Comparison of ENCODE assay signal across 8 cellular contexts in genomic region chr2:8539743-8540551, GRCh38.
A peak's percentile ranks its signal among the peaks of the same experiment; 100 is the strongest.
DNase-seq lines count a peak whose midpoint lies in the region; ATAC-seq and TF ChIP-seq lines count a peak whose summit lies in the region.

No MANE protein-coding gene starts in this region.

- no peak overlapping the region for H3K27ac ChIP-seq in aorta (ENCODE audit: low read depth in 1 of 2, low read length in 2 of 2)
- H3K27ac ChIP-seq in sigmoid colon: peak overlapping the region in 1 of 4 donors; percentile 42

- no peak overlapping the region for H3K4me3 ChIP-seq in lower leg skin (ENCODE audit: low read depth, poor library complexity, severe bottlenecking)
- H3K4me3 ChIP-seq in aorta (ENCODE audit: low read length in 2 of 2): no peak overlapping the region
- H3K4me3 ChIP-seq in sigmoid colon: no peak overlapping the region

- intact Hi-C loops in lower leg skin (cut with DNase I; ENCODE audit: low total_unique reads) (loop anchor here (10.0 kb wide), 1 partner anchor 145 kb away; the partner anchor contains the start of gene ID2), aorta (cut with DNase I) (loop anchor here (5.0 to 10.0 kb wide), 2 partner anchors 135 to 137 kb away; no protein-coding TSS in a partner anchor), sigmoid colon (cut with DNase I) (loop anchor here (10.0 kb wide), 1 partner anchor 535 kb away; no protein-coding TSS in a partner anchor)

- H3K36me3 ChIP-seq in aorta (ENCODE audit: control insufficient read depth in 1 of 2, insufficient read depth in 2 of 2, low read length in 1 of 2): no peaks in the 10 kb centered on the region
- no peaks in the 10 kb centered on the region for H3K36me3 ChIP-seq in sigmoid colon

- H3K4me3 Mint-ChIP-seq in stimulated activated naive CD8-positive, alpha-beta T cell treated with anti-CD3 and anti-CD28 coated beads, Interleukin-15, Interleukin-2, amounts not matched to agents 100 ng/mL and 50 ng/mL, for 24 hours: no peak overlapping the region
- peak overlapping the region; percentile 77 for H3K4me3 Mint-ChIP-seq in activated T-helper 17 cell treated with anti-CD3 and anti-CD28 coated beads, Interleukin-2, amount 50 U/mL, for 72 hours

- peaks cover 8% of the 10 kb centered on the region for H3K36me3 Mint-ChIP-seq in stimulated activated naive CD8-positive, alpha-beta T cell treated with anti-CD3 and anti-CD28 coated beads, Interleukin-15, Interleukin-2, amounts not matched to agents 100 ng/mL and 50 ng/mL, for 24 hours (ENCODE audit: low read depth)
- peaks cover 42% of the 10 kb centered on the region for H3K36me3 Mint-ChIP-seq in activated T-helper 17 cell treated with anti-CD3 and anti-CD28 coated beads, Interleukin-2, amount 50 U/mL, for 72 hours (ENCODE audit: low read depth)

- peak overlapping the region; percentile 74 for H3K27ac Mint-ChIP-seq in stimulated activated naive CD8-positive, alpha-beta T cell treated with anti-CD3 and anti-CD28 coated beads, Interleukin-15, Interleukin-2, amounts not matched to agents 100 ng/mL and 50 ng/mL, for 24 hours
- peak overlapping the region; percentile 100 for H3K27ac Mint-ChIP-seq in activated T-helper 17 cell treated with anti-CD3 and anti-CD28 coated beads, Interleukin-2, amount 50 U/mL, for 72 hours

- no peak for TF ChIP-seq CTCF in lower leg skin (IDR thresholded peaks at IDR 0.05)
- no peak for TF ChIP-seq CTCF in sigmoid colon (IDR thresholded peaks at IDR 0.05)

- no peak for TF ChIP-seq EP300 in sigmoid colon (IDR thresholded peaks at IDR 0.05)

- H3K27me3 ChIP-seq in aorta (ENCODE audit: control insufficient read depth in 1 of 2, insufficient read depth in 2 of 2, low read length in 1 of 2) (no peaks in the 10 kb centered on the region), sigmoid colon (no peaks in the 10 kb centered on the region)

- H3K27me3 Mint-ChIP-seq in stimulated activated naive CD8-positive, alpha-beta T cell treated with anti-CD3 and anti-CD28 coated beads, Interleukin-15, Interleukin-2, amounts not matched to agents 100 ng/mL and 50 ng/mL, for 24 hours: no peaks in the 10 kb centered on the region
- no peaks in the 10 kb centered on the region for H3K27me3 Mint-ChIP-seq in activated T-helper 17 cell treated with anti-CD3 and anti-CD28 coated beads, Interleukin-2, amount 50 U/mL, for 72 hours

- H3K4me1 ChIP-seq in aorta (ENCODE audit: control insufficient read depth in 1 of 2, insufficient read depth in 2 of 2, low read length in 2 of 2) (no peaks in the 10 kb centered on the region), sigmoid colon (peaks cover 0 to 40% (median 26%) of the 10 kb centered on the region in 4 donors)

- no peak for TF ChIP-seq POLR2A in lower leg skin (IDR thresholded peaks at IDR 0.05)
- TF ChIP-seq POLR2A in sigmoid colon (IDR thresholded peaks at IDR 0.05): no peak

- H3K9me3 ChIP-seq in aorta (ENCODE audit: control insufficient read depth, low read length) (no peaks in the 10 kb centered on the region), sigmoid colon (no peaks in the 10 kb centered on the region)

- H3K9me3 Mint-ChIP-seq in stimulated activated naive CD8-positive, alpha-beta T cell treated with anti-CD3 and anti-CD28 coated beads, Interleukin-15, Interleukin-2, amounts not matched to agents 100 ng/mL and 50 ng/mL, for 24 hours: no peaks in the 10 kb centered on the region
- H3K9me3 Mint-ChIP-seq in activated T-helper 17 cell treated with anti-CD3 and anti-CD28 coated beads, Interleukin-2, amount 50 U/mL, for 72 hours: no peaks in the 10 kb centered on the region

- DNase-seq in stimulated activated naive CD8-positive, alpha-beta T cell treated with anti-CD3 and anti-CD28 coated beads, Interleukin-15, Interleukin-2, amounts not matched to agents 100 U/mL and 50 U/mL, for 24 hours: no peak
- DNase-seq in lower leg skin (ENCODE audit: low spot score in 2 of 2) (peak; percentile 82 to 91), aorta (peak; percentile 68 to 75), hepatic stellate cell (ENCODE audit: low spot score) (no peak), sigmoid colon (no peak)

- peaks cover 95% of the 10 kb centered on the region for H3K4me1 Mint-ChIP-seq in stimulated activated naive CD8-positive, alpha-beta T cell treated with anti-CD3 and anti-CD28 coated beads, Interleukin-15, Interleukin-2, amounts not matched to agents 100 ng/mL and 50 ng/mL, for 24 hours (ENCODE audit: low read depth)
- H3K4me1 Mint-ChIP-seq in activated T-helper 17 cell treated with anti-CD3 and anti-CD28 coated beads, Interleukin-2, amount 50 U/mL, for 72 hours: peaks cover 63% of the 10 kb centered on the region

- WGBS in lower leg skin, 2 donors: 45 to 57% methylated on average over 14 of the region's 14 CpGs
- WGBS in aorta, 2 donors: 72 to 75% methylated on average over 14 of the region's 14 CpGs
- WGBS in sigmoid colon, 2 donors: 41 to 59% methylated on average over 14 of the region's 14 CpGs

- no peak for ATAC-seq in stimulated activated naive CD8-positive, alpha-beta T cell treated with anti-CD3 and anti-CD28 coated beads, Interleukin-15, Interleukin-2, amounts not matched to agents 100 U/mL and 50 U/mL, for 24 hours
- no peak for ATAC-seq in activated T-helper 17 cell treated with anti-CD3 and anti-CD28 coated beads, Interleukin-2, amount 50 U/mL, for 72 hours (replicated peaks)
- ATAC-seq in aorta (ENCODE audit: low FRiP score): no peak
- no peak for ATAC-seq in HG03378 (IDR thresholded peaks at IDR 0.05; ENCODE audit: unreplicated experiment)

Comparison
In these comparisons a context has a peak if more than half of its experiments do, and no peak if none do; other contexts are left out.
1. DNase-seq: peak in lower leg skin (2 of 2) and aorta (2 of 2); none in stimulated activated naive CD8-positive, alpha-beta T cell treated with anti-CD3 and anti-CD28 coated beads, Interleukin-15, Interleukin-2, amounts not matched to agents 100 U/mL and 50 U/mL, for 24 hours (single experiment), hepatic stellate cell (single experiment) and sigmoid colon (single experiment).